ENCODE assay signal across 2 cellular contexts in the genomic region with DNA sequence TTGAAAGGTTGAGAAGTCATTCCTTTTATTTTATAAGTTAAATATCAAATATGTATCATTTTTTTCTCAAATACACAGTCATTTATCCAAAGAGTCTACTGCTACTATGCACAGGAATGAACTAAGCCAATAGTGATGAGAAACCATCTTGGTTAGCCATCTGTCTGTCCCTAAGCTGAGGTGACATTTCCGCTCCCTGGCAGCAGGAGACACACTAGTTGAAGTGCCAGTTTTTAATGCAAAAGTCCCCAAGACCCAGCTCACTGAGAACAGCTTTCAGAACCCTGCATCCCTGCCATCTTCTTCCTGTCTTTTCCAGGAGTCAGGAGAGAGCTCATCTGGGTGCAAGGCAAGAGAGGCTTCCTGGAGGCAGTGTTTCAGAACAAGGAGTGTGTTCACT.
TF ChIP-seq lines count a peak whose summit lies in the region.

No MANE protein-coding gene starts in this region.

TF ChIP-seq in H1, 55 proteins besides CTCF, POLR2A, EP300 and RAD21 (continued from another document):
- no peak for TF ChIP-seq EZH2 (IDR thresholded peaks at IDR 0.05; ENCODE audit: low read depth, low read length, severe bottlenecking)
- TF ChIP-seq BCL11A (IDR thresholded peaks at IDR 0.05; ENCODE audit: low read depth in 2 of 2, low read length in 2 of 2) = no peak
- no peak for TF ChIP-seq SAP30 (IDR thresholded peaks at IDR 0.05; ENCODE audit: insufficient read depth, insufficient replicate concordance, low read length)
- no peak for TF ChIP-seq CHD1 (IDR thresholded peaks at IDR 0.05; ENCODE audit: low read depth, low read length)
- TF ChIP-seq, protein P1, sequence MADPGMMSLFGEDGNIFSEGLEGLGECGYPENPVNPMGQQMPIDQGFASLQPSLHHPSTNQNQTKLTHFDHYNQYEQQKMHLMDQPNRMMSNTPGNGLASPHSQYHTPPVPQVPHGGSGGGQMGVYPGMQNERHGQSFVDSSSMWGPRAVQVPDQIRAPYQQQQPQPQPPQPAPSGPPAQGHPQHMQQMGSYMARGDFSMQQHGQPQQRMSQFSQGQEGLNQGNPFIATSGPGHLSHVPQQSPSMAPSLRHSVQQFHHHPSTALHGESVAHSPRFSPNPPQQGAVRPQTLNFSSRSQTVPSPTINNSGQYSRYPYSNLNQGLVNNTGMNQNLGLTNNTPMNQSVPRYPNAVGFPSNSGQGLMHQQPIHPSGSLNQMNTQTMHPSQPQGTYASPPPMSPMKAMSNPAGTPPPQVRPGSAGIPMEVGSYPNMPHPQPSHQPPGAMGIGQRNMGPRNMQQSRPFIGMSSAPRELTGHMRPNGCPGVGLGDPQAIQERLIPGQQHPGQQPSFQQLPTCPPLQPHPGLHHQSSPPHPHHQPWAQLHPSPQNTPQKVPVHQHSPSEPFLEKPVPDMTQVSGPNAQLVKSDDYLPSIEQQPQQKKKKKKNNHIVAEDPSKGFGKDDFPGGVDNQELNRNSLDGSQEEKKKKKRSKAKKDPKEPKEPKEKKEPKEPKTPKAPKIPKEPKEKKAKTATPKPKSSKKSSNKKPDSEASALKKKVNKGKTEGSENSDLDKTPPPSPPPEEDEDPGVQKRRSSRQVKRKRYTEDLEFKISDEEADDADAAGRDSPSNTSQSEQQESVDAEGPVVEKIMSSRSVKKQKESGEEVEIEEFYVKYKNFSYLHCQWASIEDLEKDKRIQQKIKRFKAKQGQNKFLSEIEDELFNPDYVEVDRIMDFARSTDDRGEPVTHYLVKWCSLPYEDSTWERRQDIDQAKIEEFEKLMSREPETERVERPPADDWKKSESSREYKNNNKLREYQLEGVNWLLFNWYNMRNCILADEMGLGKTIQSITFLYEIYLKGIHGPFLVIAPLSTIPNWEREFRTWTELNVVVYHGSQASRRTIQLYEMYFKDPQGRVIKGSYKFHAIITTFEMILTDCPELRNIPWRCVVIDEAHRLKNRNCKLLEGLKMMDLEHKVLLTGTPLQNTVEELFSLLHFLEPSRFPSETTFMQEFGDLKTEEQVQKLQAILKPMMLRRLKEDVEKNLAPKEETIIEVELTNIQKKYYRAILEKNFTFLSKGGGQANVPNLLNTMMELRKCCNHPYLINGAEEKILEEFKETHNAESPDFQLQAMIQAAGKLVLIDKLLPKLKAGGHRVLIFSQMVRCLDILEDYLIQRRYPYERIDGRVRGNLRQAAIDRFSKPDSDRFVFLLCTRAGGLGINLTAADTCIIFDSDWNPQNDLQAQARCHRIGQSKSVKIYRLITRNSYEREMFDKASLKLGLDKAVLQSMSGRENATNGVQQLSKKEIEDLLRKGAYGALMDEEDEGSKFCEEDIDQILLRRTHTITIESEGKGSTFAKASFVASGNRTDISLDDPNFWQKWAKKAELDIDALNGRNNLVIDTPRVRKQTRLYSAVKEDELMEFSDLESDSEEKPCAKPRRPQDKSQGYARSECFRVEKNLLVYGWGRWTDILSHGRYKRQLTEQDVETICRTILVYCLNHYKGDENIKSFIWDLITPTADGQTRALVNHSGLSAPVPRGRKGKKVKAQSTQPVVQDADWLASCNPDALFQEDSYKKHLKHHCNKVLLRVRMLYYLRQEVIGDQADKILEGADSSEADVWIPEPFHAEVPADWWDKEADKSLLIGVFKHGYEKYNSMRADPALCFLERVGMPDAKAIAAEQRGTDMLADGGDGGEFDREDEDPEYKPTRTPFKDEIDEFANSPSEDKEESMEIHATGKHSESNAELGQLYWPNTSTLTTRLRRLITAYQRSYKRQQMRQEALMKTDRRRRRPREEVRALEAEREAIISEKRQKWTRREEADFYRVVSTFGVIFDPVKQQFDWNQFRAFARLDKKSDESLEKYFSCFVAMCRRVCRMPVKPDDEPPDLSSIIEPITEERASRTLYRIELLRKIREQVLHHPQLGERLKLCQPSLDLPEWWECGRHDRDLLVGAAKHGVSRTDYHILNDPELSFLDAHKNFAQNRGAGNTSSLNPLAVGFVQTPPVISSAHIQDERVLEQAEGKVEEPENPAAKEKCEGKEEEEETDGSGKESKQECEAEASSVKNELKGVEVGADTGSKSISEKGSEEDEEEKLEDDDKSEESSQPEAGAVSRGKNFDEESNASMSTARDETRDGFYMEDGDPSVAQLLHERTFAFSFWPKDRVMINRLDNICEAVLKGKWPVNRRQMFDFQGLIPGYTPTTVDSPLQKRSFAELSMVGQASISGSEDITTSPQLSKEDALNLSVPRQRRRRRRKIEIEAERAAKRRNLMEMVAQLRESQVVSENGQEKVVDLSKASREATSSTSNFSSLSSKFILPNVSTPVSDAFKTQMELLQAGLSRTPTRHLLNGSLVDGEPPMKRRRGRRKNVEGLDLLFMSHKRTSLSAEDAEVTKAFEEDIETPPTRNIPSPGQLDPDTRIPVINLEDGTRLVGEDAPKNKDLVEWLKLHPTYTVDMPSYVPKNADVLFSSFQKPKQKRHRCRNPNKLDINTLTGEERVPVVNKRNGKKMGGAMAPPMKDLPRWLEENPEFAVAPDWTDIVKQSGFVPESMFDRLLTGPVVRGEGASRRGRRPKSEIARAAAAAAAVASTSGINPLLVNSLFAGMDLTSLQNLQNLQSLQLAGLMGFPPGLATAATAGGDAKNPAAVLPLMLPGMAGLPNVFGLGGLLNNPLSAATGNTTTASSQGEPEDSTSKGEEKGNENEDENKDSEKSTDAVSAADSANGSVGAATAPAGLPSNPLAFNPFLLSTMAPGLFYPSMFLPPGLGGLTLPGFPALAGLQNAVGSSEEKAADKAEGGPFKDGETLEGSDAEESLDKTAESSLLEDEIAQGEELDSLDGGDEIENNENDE (IDR thresholded peaks at IDR 0.05; ENCODE audit: insufficient replicate concordance, low read length) = no peak
- TF ChIP-seq SP4 (IDR thresholded peaks at IDR 0.05; ENCODE audit: low read length) = no peak
- no peak for TF ChIP-seq SP2 (IDR thresholded peaks at IDR 0.05; ENCODE audit: low read length)
- TF ChIP-seq SP1 (IDR thresholded peaks at IDR 0.05; ENCODE audit: low read depth, low read length) = no peak
- no peak for TF ChIP-seq YY1 (IDR thresholded peaks at IDR 0.05; ENCODE audit: low read depth, low read length)
- no peak for TF ChIP-seq NRF1 (IDR thresholded peaks at IDR 0.05; ENCODE audit: low read depth, low read length)
- TF ChIP-seq SRF (IDR thresholded peaks at IDR 0.05; ENCODE audit: low read depth, low read length) = no peak
- no peak for TF ChIP-seq ZNF274 (IDR thresholded peaks at IDR 0.05; ENCODE audit: borderline replicate concordance, extremely low read depth, low read length)
- no peak for TF ChIP-seq GTF2F1 (IDR thresholded peaks at IDR 0.05; ENCODE audit: borderline replicate concordance, low read depth, low read length)

TF ChIP-seq in WTC11, 78 proteins besides CTCF, POLR2A, EP300 and RAD21 (continued from another document):
- TF ChIP-seq, protein P2, sequence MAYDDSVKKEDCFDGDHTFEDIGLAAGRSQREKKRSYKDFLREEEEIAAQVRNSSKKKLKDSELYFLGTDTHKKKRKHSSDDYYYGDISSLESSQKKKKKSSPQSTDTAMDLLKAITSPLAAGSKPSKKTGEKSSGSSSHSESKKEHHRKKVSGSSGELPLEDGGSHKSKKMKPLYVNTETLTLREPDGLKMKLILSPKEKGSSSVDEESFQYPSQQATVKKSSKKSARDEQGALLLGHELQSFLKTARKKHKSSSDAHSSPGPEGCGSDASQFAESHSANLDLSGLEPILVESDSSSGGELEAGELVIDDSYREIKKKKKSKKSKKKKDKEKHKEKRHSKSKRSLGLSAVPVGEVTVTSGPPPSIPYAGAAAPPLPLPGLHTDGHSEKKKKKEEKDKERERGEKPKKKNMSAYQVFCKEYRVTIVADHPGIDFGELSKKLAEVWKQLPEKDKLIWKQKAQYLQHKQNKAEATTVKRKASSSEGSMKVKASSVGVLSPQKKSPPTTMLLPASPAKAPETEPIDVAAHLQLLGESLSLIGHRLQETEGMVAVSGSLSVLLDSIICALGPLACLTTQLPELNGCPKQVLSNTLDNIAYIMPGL (CRISPR knock-in tag; IDR thresholded peaks at IDR 0.05) = no peak
- TF ChIP-seq EMX1 (CRISPR knock-in tag; IDR thresholded peaks at IDR 0.05) (no peak), ZSCAN18 (CRISPR knock-in tag; IDR thresholded peaks at IDR 0.05) (no peak), ZNF416 (CRISPR knock-in tag; IDR thresholded peaks at IDR 0.05) (no peak)
